In the genomic region with DNA sequence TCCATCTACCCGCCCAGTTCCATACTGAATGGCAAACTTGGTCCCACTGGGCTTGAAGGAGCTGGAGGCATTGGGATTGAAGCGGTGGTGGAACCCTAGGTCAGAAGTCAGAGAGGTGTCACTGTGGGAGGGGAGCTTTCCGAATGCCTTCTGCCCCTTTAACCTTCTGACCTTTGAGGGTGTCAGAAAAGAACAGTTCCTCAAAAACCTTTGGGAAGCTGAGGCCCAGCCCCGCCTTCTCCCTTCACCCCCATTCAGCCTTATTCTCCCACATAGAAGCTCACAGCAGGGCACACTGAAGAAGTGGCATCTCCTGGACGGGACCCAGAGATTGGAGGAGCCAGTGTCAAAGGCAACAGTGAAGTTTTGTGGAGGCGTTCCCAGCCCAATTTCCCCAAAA, we compare ENCODE assay signal across 1 cellular context. TPM values are rescaled to one million over a fixed set of nuclear protein-coding genes. Genes with fewer than 3 reads are reported as not detected.
"Had no signal": no experiment of that assay in that cellular context is flagged by ENCODE, and none has a peak within 500 bp of the region (broad histone marks: within the 10 kb centered on the region; RNA-seq: fewer than 3 reads in every experiment).

No MANE protein-coding gene starts in this region.

RNA-seq across cellular contexts. Expression of a gene that starts 28.4 kb away (rescaled TPM):
- total RNA-seq: frontal cortex had no signal
